Comparison of ENCODE assay signal across 8 cellular contexts in the genomic region with DNA sequence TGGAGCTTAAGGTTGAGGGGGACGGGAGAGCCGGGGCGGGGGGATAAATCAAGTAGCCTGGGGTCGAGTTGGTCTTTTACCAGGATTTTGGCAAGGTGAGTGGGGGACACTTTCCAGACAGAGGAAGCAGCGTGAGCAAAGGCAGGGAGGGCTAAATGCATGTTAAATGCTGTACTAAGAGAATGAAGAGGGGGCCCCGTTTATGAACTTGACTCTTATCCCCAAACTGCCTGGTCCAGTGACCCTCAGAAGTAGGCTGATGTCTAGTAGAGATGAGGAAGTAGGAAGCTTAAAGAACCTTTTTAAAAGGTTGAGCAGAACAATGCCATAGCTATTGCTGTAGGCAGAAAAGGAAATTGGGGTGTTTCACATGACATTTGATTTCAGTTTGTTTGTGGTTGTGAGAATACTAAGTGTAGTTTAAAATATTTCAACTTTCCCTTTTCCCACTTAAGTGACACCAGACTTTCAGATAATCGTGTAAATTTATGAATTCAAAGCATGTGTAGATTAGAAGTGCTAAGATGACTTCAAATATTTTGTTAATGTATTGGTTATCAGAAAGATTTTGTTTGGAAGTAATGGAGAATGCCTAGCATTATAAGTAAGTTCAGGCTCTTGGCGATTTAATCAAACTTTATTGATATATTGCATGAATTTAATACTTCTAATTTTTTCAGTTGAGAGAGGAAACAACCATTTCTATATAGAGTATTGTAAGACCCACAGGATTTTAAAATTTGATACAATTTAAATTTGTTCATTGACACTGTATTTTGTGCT. TPM values are rescaled to one million over a fixed set of nuclear protein-coding genes. Genes with fewer than 3 reads are reported as not detected.
DNase-seq lines count a peak whose midpoint lies in the region; ATAC-seq and TF ChIP-seq lines count a peak whose summit lies in the region.

No MANE protein-coding gene starts in this region.

- H3K9ac ChIP-seq in HUES64 (ENCODE audit: low read depth, low read length) (no peak overlapping the region), rectal smooth muscle tissue (ENCODE audit: low read length) (no peak overlapping the region)

- H3K27me3 ChIP-seq in HUES64 (ENCODE audit: insufficient read depth, low read length) (peaks cover 12% of the 10 kb centered on the region), rectal smooth muscle tissue (ENCODE audit: control insufficient read depth, insufficient read depth, low read length) (no peaks in the 10 kb centered on the region)

- H3K4me1 Mint-ChIP-seq in WTC11: peaks cover 36% of the 10 kb centered on the region

- no peaks in the 10 kb centered on the region for H3K9me3 Mint-ChIP-seq in WTC11

- no peak for TF ChIP-seq CTCF in C4-2B (conservative IDR thresholded peaks at IDR 0.05)
- TF ChIP-seq CTCF in WTC11 (IDR thresholded peaks at IDR 0.05): no peak
- TF ChIP-seq CTCF in fibroblast of the aortic adventitia (IDR thresholded peaks at IDR 0.05; ENCODE audit: insufficient read depth, low read length): no peak

- DNase-seq in WTC11 (ENCODE audit: low spot score) (no peak), fibroblast of the aortic adventitia (ENCODE audit: low read depth) (peak; percentile 26), DMS79 treated with DMSO at 0.1 percent for 48 hours (lab: John Stamatoyannopoulos, UW) (no peak)

- 27% methylated on average over 7 of the region's 8 CpGs for WGBS in HUES64

- peak overlapping the region; percentile 88 for H3K27ac ChIP-seq in C4-2B
- no peak overlapping the region for H3K27ac ChIP-seq in HUES64 (ENCODE audit: low read depth, low read length)
- no peak overlapping the region for H3K27ac ChIP-seq in rectal smooth muscle tissue (ENCODE audit: low read depth, low read length)

- no peaks in the 10 kb centered on the region for H3K36me3 ChIP-seq in HUES64 (ENCODE audit: insufficient read depth, low read length)
- H3K36me3 ChIP-seq in rectal smooth muscle tissue (ENCODE audit: control insufficient read depth, insufficient read depth, low read length): no peaks in the 10 kb centered on the region

- H3K27me3 Mint-ChIP-seq in WTC11 (ENCODE audit: low read depth): peaks cover 8% of the 10 kb centered on the region

- H3K4me3 ChIP-seq in HUES64 (ENCODE audit: low read length) (peak overlapping the region; percentile 89), fibroblast of the aortic adventitia (ENCODE audit: low read depth, low read length) (peak overlapping the region; percentile 81), rectal smooth muscle tissue (ENCODE audit: low read length) (peak overlapping the region; percentile 91)

- POLR2A ChIA-PET in WTC11 (lab: Charles Lee): interaction anchor here (0.6 to 1.0 kb wide), 2 partner anchors 126 to 344 kb away, joined by 3 to 4 read pairs; no protein-coding TSS in a partner anchor

- CTCF ChIA-PET in WTC11 (lab: Charles Lee): interaction anchor here (0.6 to 2.7 kb wide), 2 partner anchors 95 to 115 kb away, joined by 3 to 13 read pairs; no protein-coding TSS in a partner anchor

- peak; percentile 34 for ATAC-seq in GM18868 (IDR thresholded peaks at IDR 0.05; ENCODE audit: unreplicated experiment)
- ATAC-seq in WTC11: no peak
- ATAC-seq in HG03457 (IDR thresholded peaks at IDR 0.05; ENCODE audit: unreplicated experiment): no peak

- peaks cover 25% of the 10 kb centered on the region for H3K4me1 ChIP-seq in HUES64 (ENCODE audit: insufficient read depth, low read length)
- peaks cover 4% of the 10 kb centered on the region for H3K4me1 ChIP-seq in rectal smooth muscle tissue (ENCODE audit: control insufficient read depth, insufficient read depth, low read length)

- no peaks in the 10 kb centered on the region for H3K36me3 Mint-ChIP-seq in WTC11

- H3K27ac Mint-ChIP-seq in WTC11: peak overlapping the region; percentile 14; the same call in 1 of the 2 replicates

- peak overlapping the region; percentile 87 for H3K4me3 Mint-ChIP-seq in WTC11

- no peaks in the 10 kb centered on the region for H3K9me3 ChIP-seq in HUES64 (ENCODE audit: insufficient read depth, low read depth, low read length)

TF ChIP-seq in WTC11, 78 proteins besides CTCF, POLR2A, EP300 and RAD21 (continues in another document):
- no peak for TF ChIP-seq TEAD1 (CRISPR knock-in tag; IDR thresholded peaks at IDR 0.05)
- no peak for TF ChIP-seq ZNF671 (CRISPR knock-in tag; IDR thresholded peaks at IDR 0.05)
- TF ChIP-seq, protein P1, sequence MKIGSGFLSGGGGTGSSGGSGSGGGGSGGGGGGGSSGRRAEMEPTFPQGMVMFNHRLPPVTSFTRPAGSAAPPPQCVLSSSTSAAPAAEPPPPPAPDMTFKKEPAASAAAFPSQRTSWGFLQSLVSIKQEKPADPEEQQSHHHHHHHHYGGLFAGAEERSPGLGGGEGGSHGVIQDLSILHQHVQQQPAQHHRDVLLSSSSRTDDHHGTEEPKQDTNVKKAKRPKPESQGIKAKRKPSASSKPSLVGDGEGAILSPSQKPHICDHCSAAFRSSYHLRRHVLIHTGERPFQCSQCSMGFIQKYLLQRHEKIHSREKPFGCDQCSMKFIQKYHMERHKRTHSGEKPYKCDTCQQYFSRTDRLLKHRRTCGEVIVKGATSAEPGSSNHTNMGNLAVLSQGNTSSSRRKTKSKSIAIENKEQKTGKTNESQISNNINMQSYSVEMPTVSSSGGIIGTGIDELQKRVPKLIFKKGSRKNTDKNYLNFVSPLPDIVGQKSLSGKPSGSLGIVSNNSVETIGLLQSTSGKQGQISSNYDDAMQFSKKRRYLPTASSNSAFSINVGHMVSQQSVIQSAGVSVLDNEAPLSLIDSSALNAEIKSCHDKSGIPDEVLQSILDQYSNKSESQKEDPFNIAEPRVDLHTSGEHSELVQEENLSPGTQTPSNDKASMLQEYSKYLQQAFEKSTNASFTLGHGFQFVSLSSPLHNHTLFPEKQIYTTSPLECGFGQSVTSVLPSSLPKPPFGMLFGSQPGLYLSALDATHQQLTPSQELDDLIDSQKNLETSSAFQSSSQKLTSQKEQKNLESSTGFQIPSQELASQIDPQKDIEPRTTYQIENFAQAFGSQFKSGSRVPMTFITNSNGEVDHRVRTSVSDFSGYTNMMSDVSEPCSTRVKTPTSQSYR (CRISPR knock-in tag; IDR thresholded peaks at IDR 0.05): no peak
- TF ChIP-seq ZNF138 (CRISPR knock-in tag; conservative IDR thresholded peaks at IDR 0.05): no peak
- TF ChIP-seq GABPB1 (CRISPR knock-in tag; IDR thresholded peaks at IDR 0.05): no peak
- TF ChIP-seq, protein P2, sequence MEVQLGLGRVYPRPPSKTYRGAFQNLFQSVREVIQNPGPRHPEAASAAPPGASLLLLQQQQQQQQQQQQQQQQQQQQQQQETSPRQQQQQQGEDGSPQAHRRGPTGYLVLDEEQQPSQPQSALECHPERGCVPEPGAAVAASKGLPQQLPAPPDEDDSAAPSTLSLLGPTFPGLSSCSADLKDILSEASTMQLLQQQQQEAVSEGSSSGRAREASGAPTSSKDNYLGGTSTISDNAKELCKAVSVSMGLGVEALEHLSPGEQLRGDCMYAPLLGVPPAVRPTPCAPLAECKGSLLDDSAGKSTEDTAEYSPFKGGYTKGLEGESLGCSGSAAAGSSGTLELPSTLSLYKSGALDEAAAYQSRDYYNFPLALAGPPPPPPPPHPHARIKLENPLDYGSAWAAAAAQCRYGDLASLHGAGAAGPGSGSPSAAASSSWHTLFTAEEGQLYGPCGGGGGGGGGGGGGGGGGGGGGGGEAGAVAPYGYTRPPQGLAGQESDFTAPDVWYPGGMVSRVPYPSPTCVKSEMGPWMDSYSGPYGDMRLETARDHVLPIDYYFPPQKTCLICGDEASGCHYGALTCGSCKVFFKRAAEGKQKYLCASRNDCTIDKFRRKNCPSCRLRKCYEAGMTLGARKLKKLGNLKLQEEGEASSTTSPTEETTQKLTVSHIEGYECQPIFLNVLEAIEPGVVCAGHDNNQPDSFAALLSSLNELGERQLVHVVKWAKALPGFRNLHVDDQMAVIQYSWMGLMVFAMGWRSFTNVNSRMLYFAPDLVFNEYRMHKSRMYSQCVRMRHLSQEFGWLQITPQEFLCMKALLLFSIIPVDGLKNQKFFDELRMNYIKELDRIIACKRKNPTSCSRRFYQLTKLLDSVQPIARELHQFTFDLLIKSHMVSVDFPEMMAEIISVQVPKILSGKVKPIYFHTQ (CRISPR knock-in tag; IDR thresholded peaks at IDR 0.05): no peak
- no peak for TF ChIP-seq NFE2L1 (CRISPR knock-in tag; IDR thresholded peaks at IDR 0.05)
- no peak for TF ChIP-seq ZNF317 (CRISPR knock-in tag; IDR thresholded peaks at IDR 0.05; ENCODE audit: borderline replicate concordance, low read depth)
- TF ChIP-seq ZNF423 (CRISPR knock-in tag; IDR thresholded peaks at IDR 0.05): no peak
- TF ChIP-seq, protein P3, sequence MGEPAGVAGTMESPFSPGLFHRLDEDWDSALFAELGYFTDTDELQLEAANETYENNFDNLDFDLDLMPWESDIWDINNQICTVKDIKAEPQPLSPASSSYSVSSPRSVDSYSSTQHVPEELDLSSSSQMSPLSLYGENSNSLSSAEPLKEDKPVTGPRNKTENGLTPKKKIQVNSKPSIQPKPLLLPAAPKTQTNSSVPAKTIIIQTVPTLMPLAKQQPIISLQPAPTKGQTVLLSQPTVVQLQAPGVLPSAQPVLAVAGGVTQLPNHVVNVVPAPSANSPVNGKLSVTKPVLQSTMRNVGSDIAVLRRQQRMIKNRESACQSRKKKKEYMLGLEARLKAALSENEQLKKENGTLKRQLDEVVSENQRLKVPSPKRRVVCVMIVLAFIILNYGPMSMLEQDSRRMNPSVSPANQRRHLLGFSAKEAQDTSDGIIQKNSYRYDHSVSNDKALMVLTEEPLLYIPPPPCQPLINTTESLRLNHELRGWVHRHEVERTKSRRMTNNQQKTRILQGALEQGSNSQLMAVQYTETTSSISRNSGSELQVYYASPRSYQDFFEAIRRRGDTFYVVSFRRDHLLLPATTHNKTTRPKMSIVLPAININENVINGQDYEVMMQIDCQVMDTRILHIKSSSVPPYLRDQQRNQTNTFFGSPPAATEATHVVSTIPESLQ (CRISPR knock-in tag; IDR thresholded peaks at IDR 0.05): no peak

RNA-seq across cellular contexts. Expression of a gene that starts 1.8 kb away (rescaled TPM):
- 2.3 TPM for polyA plus RNA-seq in HUES64 (2013, experiment 1 of 2)
- polyA plus RNA-seq in HUES64 (2013, experiment 2 of 2): 2.5 TPM
- total RNA-seq in WTC11 (2021) (6.9 to 8.4 TPM (median 7.0 TPM) in 3 replicates), fibroblast of the aortic adventitia (ENCODE audit: low replicate concordance) (6.5 and 7.4 TPM in 2 replicates)
